In the genomic region with DNA sequence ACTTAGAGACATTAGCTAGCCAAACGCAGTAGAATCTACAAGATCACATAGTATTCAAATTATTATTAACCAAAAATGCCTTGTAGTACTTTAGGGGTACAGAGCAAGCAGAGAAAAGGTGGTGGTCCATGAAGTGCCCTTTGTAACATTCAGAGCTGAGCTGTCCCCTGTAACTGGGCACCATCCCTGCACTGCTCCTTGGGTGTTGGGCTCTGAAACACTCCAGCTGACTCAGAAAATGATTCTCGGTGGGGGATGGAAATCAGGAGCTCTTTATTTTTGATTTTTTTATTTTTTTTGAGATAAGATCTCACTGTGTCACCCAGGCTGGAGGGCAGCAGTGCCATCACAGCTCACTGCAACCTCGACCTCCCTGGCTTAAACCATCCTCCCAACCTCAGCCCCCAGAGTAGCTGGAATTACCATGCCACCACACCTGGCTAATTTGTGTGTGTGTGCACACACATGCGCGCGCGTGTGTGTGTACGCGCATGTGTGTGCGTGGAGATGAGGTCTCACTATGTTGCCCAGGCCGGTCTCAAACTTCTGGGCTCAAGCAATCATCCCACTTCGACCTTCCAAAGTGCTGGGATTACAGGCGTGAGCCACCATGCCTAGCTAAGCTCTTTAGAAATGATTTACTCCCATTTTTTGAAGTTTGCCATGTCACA, we compare ENCODE assay signal across 7 cellular contexts.
A peak's percentile ranks its signal among the peaks of the same experiment; 100 is the strongest.
DNase-seq lines count a peak whose midpoint lies in the region; ATAC-seq and TF ChIP-seq lines count a peak whose summit lies in the region.
"Not testable (repeated sequence)": the region's sequence is repeated elsewhere in the genome, so short reads cannot be mapped to it uniquely, and the experiment has no call there.

No MANE protein-coding gene starts in this region.

- not testable (repeated sequence) for H3K36me3 Mint-ChIP-seq in CD8-positive, alpha-beta T cell; T-helper 17 cell (ENCODE audit: low read depth); activated T-helper 17 cell treated with anti-CD3 and anti-CD28 coated beads, Interleukin-2, amount 50 U/mL, for 72 hours (ENCODE audit: low read depth)

- H3K9ac ChIP-seq in duodenal mucosa (ENCODE audit: low read depth in 1 of 2, low read length in 2 of 2) = not testable (repeated sequence)

- H3K36me3 ChIP-seq in CD8-positive, alpha-beta T cell (ENCODE audit: insufficient read depth, low read length); duodenal mucosa (ENCODE audit: control insufficient read depth in 1 of 2, insufficient read depth in 2 of 2, low read length in 2 of 2); gastrocnemius medialis: not testable (repeated sequence)

- not testable (repeated sequence) for H3K4me1 ChIP-seq in CD8-positive, alpha-beta T cell (ENCODE audit: insufficient read depth, low read length); duodenal mucosa (ENCODE audit: control insufficient read depth in 1 of 2, insufficient read depth in 2 of 2, low read length in 2 of 2); gastrocnemius medialis

- H3K27ac ChIP-seq in CD8-positive, alpha-beta T cell (ENCODE audit: low read depth, low read length) = not testable (repeated sequence)
- H3K27ac ChIP-seq in duodenal mucosa (ENCODE audit: low read depth, low read length) (peak overlapping the region; percentile 50), gastrocnemius medialis (peak overlapping the region in 3 of 4 donors; percentile 37 to 46 (median 43))

- peak; percentile 32 for ATAC-seq in CD8-positive, alpha-beta T cell
- ATAC-seq in T-helper 17 cell (peak; percentile 29), gastrocnemius medialis (peak in 1 of 2 donors; percentile 21)
- peak; percentile 61 for ATAC-seq in activated T-helper 17 cell treated with anti-CD3 and anti-CD28 coated beads, Interleukin-2, amount 50 U/mL, for 72 hours (replicated peaks)

- H3K4me1 Mint-ChIP-seq in CD8-positive, alpha-beta T cell (ENCODE audit: low read depth); T-helper 17 cell; activated T-helper 17 cell treated with anti-CD3 and anti-CD28 coated beads, Interleukin-2, amount 50 U/mL, for 72 hours: not testable (repeated sequence)

- not testable (repeated sequence) for H3K4me3 ChIP-seq in CD8-positive, alpha-beta T cell (ENCODE audit: low read depth, low read length); duodenal mucosa (ENCODE audit: low read depth in 1 of 2, low read length in 2 of 2); gastrocnemius medialis

- H3K9me3 Mint-ChIP-seq in CD8-positive, alpha-beta T cell; activated T-helper 17 cell treated with anti-CD3 and anti-CD28 coated beads, Interleukin-2, amount 50 U/mL, for 72 hours: not testable (repeated sequence)

- intact Hi-C loops in CD8-positive, alpha-beta T cell (cut with DNase I, micrococcal nuclease) = loop anchor here in 1 of 2 experiments (10.0 kb wide), 1 partner anchor 329 kb away; no protein-coding TSS in a partner anchor
- intact Hi-C loops in gastrocnemius medialis (cut with DNase I; ENCODE audit: low total_unique reads) = not testable (repeated sequence)

- H3K27me3 Mint-ChIP-seq in CD8-positive, alpha-beta T cell (ENCODE audit: low read depth); T-helper 17 cell; activated T-helper 17 cell treated with anti-CD3 and anti-CD28 coated beads, Interleukin-2, amount 50 U/mL, for 72 hours: not testable (repeated sequence)

- peak overlapping the region; percentile 32 for H3K4me3 Mint-ChIP-seq in CD8-positive, alpha-beta T cell
- H3K4me3 Mint-ChIP-seq in T-helper 17 cell = peak overlapping the region; percentile 33
- H3K4me3 Mint-ChIP-seq in activated T-helper 17 cell treated with anti-CD3 and anti-CD28 coated beads, Interleukin-2, amount 50 U/mL, for 72 hours = not testable (repeated sequence)

- not testable (repeated sequence) for DNase-seq in CD8-positive, alpha-beta T cell; T-helper 17 cell; gastrocnemius medialis
- DNase-seq in M059J (ENCODE audit: low read depth) (peak; percentile 10), kidney tubule cell (ENCODE audit: low spot score) (peak; percentile 15)

- POLR2A ChIA-PET in CD8-positive, alpha-beta T cell (lab: Charles Lee) = not testable (repeated sequence)

- CTCF ChIA-PET in CD8-positive, alpha-beta T cell (lab: Charles Lee) = not testable (repeated sequence)

- not testable (repeated sequence) for H3K9me3 ChIP-seq in CD8-positive, alpha-beta T cell (ENCODE audit: low read length); T-helper 17 cell (ENCODE audit: control insufficient read depth, low read length, poor library complexity, severe bottlenecking); duodenal mucosa (ENCODE audit: control insufficient read depth in 1 of 2, low read length in 2 of 2); gastrocnemius medialis

- in situ Hi-C loops in gastrocnemius medialis (cut with MboI; ENCODE audit: low sequenced_read_pairs in 4 of 4) = not testable (repeated sequence)

- H3K27me3 ChIP-seq in CD8-positive, alpha-beta T cell (ENCODE audit: insufficient read depth, low read length); duodenal mucosa (ENCODE audit: control insufficient read depth in 1 of 2, insufficient read depth in 2 of 2, low read length in 2 of 2); gastrocnemius medialis: not testable (repeated sequence)

- not testable (repeated sequence) for TF ChIP-seq CTCF in CD8-positive, alpha-beta T cell (IDR thresholded peaks at IDR 0.05); gastrocnemius medialis (IDR thresholded peaks at IDR 0.05 in 4 of 5, conservative IDR thresholded peaks at IDR 0.05 in 1 of 5)

- peak overlapping the region; percentile 66 for H3K27ac Mint-ChIP-seq in CD8-positive, alpha-beta T cell
- H3K27ac Mint-ChIP-seq in T-helper 17 cell = peak overlapping the region; percentile 21
- not testable (repeated sequence) for H3K27ac Mint-ChIP-seq in activated T-helper 17 cell treated with anti-CD3 and anti-CD28 coated beads, Interleukin-2, amount 50 U/mL, for 72 hours

- not testable (repeated sequence) for TF ChIP-seq POLR2A in gastrocnemius medialis (IDR thresholded peaks at IDR 0.05)
